ENCODE assay signal across 33 cellular contexts in genomic region chr20:24917056-24917455, GRCh38. TPM values are rescaled to one million over a fixed set of nuclear protein-coding genes. Genes with fewer than 3 reads are reported as not detected.
"Had no signal": no experiment of that assay in that cellular context is flagged by ENCODE, and none has a peak within 500 bp of the region (broad histone marks: within the 10 kb centered on the region; RNA-seq: fewer than 3 reads in every experiment).

No MANE protein-coding gene starts in this region.

- H3K27ac ChIP-seq: brain microvascular endothelial cell, Peyer's patch, SJSA1 had no signal

- H3K9me3 Mint-ChIP-seq: activated naive CD8-positive, alpha-beta T cell treated with anti-CD3 and anti-CD28 coated beads for 36 hours; activated T-cell treated with anti-CD3 and anti-CD28 coated beads, Interleukin-2, amount 50 U/mL, for 4 hours; activated T-helper 1 cell treated with anti-CD3 and anti-CD28 coated beads, Interleukin-12 subunit alpha, Interleukin-12 subunit beta, Interleukin-2, Interleukin-4 antibody, amounts not matched to agents 30 ng/mL and 10 ng/mL and 1 ng/mL, durations not matched to agents 14 hours and 24 hours and 36 hours; T-helper 1 cell treated with Interleukin-12 subunit alpha and Interleukin-12 subunit beta and Interleukin-4 antibody, amounts not matched to agents 30 μg/mL and 1 μg/mL, for 36 hours; T-helper 2 cell treated with Interferon-gamma antibody and Interleukin-4, amounts not matched to agents 5 μg/mL and 100 μg/mL, for 36 hours had no signal

- H3K9me3 ChIP-seq: Peyer's patch, SJSA1, SK-N-SH had no signal

- H3K4me3 ChIP-seq: Peyer's patch, SJSA1 had no signal

- H3K4me2 ChIP-seq: SK-N-SH had no signal

- DNase-seq: activated CD4-positive, alpha-beta memory T cell treated with anti-CD3 and anti-CD28 coated beads for 36 hours; activated CD4-positive, alpha-beta T cell treated with anti-CD3 and anti-CD28 coated beads, Interleukin-2, amount 50 U/mL, for 1 hour; activated effector memory CD4-positive, alpha-beta T cell treated with Interleukin-2 at 50 U/mL for 16 hours; activated naive CD4-positive, alpha-beta T cell; activated naive CD4-positive, alpha-beta T cell treated with anti-CD3 and anti-CD28 coated beads, Interleukin-2, amount 50 U/mL, for 16 hours; activated naive CD8-positive, alpha-beta T cell treated with anti-CD3 and anti-CD28 coated beads for 36 hours; activated T-cell treated with anti-CD3 and anti-CD28 coated beads for 4 hours; activated T-cell treated with anti-CD3 and anti-CD28 coated beads, Interleukin-2, amount 50 U/mL, for 4 hours; amniotic stem cell; aorta; brain microvascular endothelial cell; Karpas-422; KBM-7; NCI-H1105 treated with DMSO at 0.1 percent for 48 hours; NCI-H1436; NCI-H1694; NCI-H1930; NCI-H2081 treated with DMSO at 0.1 percent for 48 hours; NCI-H226; NCI-H446 treated with DMSO at 0.1 percent for 48 hours; NCI-H524; NCI-H69; PC-3; RPMI8226; SHP77 treated with DMSO at 0.1 percent for 48 hours; SK-N-SH had no signal

- H3K27me3 ChIP-seq: brain microvascular endothelial cell, Peyer's patch had no signal

- H3K4me3 Mint-ChIP-seq: activated CD4-positive, alpha-beta memory T cell treated with anti-CD3 and anti-CD28 coated beads for 36 hours; activated naive CD8-positive, alpha-beta T cell treated with anti-CD3 and anti-CD28 coated beads for 36 hours; activated T-cell treated with anti-CD3 and anti-CD28 coated beads, Interleukin-2, amount 50 U/mL, for 4 hours; activated T-helper 1 cell treated with anti-CD3 and anti-CD28 coated beads, Interleukin-12 subunit alpha, Interleukin-12 subunit beta, Interleukin-2, Interleukin-4 antibody, amounts not matched to agents 30 ng/mL and 10 ng/mL and 1 ng/mL, durations not matched to agents 14 hours and 24 hours and 36 hours; IgD-negative memory B cell; T-helper 1 cell treated with Interleukin-12 subunit alpha and Interleukin-12 subunit beta and Interleukin-4 antibody, amounts not matched to agents 30 μg/mL and 1 μg/mL, for 36 hours; T-helper 2 cell treated with Interferon-gamma antibody and Interleukin-4, amounts not matched to agents 5 μg/mL and 100 μg/mL, for 36 hours had no signal

- ATAC-seq: activated T-cell treated with anti-CD3 and anti-CD28 coated beads, Interleukin-2, amount 50 U/mL, for 4 hours; PC-3 had no signal

- H3K36me3 Mint-ChIP-seq: activated CD4-positive, alpha-beta memory T cell treated with anti-CD3 and anti-CD28 coated beads for 36 hours; activated naive CD8-positive, alpha-beta T cell treated with anti-CD3 and anti-CD28 coated beads for 36 hours; IgD-negative memory B cell had no signal

- H3K4me1 ChIP-seq: SJSA1 had no signal

- H3K27ac Mint-ChIP-seq: activated CD4-positive, alpha-beta memory T cell treated with anti-CD3 and anti-CD28 coated beads for 36 hours; activated naive CD8-positive, alpha-beta T cell treated with anti-CD3 and anti-CD28 coated beads for 36 hours; activated T-helper 1 cell treated with anti-CD3 and anti-CD28 coated beads, Interleukin-12 subunit alpha, Interleukin-12 subunit beta, Interleukin-2, Interleukin-4 antibody, amounts not matched to agents 30 ng/mL and 10 ng/mL and 1 ng/mL, durations not matched to agents 14 hours and 24 hours and 36 hours; IgD-negative memory B cell; T-helper 1 cell treated with Interleukin-12 subunit alpha and Interleukin-12 subunit beta and Interleukin-4 antibody, amounts not matched to agents 30 μg/mL and 1 μg/mL, for 36 hours; T-helper 2 cell treated with Interferon-gamma antibody and Interleukin-4, amounts not matched to agents 5 μg/mL and 100 μg/mL, for 36 hours had no signal

- H3K36me3 ChIP-seq: brain microvascular endothelial cell, Peyer's patch, SJSA1 had no signal

- H3K9ac ChIP-seq: SK-N-SH had no signal

RNA-seq across cellular contexts. Expression of gene CST7, which starts 32.0 kb away (rescaled TPM):
- total RNA-seq: MCF 10A, PC-3, SJSA1 had no signal
